ENCODE assay signal across 12 cellular contexts in genomic region chr2:8511868-8512612, GRCh38.
DNase-seq lines count a peak whose midpoint lies in the region; ATAC-seq and TF ChIP-seq lines count a peak whose summit lies in the region.
"Had no signal": no experiment of that assay in that cellular context is flagged by ENCODE, and none has a peak within 500 bp of the region (broad histone marks: within the 10 kb centered on the region; RNA-seq: fewer than 3 reads in every experiment).

No MANE protein-coding gene starts in this region.

- TF ChIP-seq POLR2A in Peyer's patch (IDR thresholded peaks at IDR 0.05), result no peak

- no peaks in the 10 kb centered on the region for H3K27me3 Mint-ChIP-seq in activated naive CD8-positive, alpha-beta T cell treated with anti-CD3 and anti-CD28 coated beads, Interleukin-2, amount 50 U/mL, for 24 hours

- H3K4me2 ChIP-seq in KMS-11, result peak overlapping the region; percentile 34; the same call in 1 of the 2 replicates

- no peaks in the 10 kb centered on the region for H3K9me3 ChIP-seq in mucosa of descending colon
- H3K9me3 ChIP-seq in Peyer's patch, result no peaks in the 10 kb centered on the region
- no peaks in the 10 kb centered on the region for H3K9me3 ChIP-seq in A673 (ENCODE audit: low read depth, low read length, poor library complexity, severe bottlenecking)
- H3K9me3 ChIP-seq: thoracic aorta had no signal

- CTCF ChIA-PET in A673 (lab: Charles Lee), result no interaction called here

- peak overlapping the region; percentile 20 for H3K27ac Mint-ChIP-seq in activated naive CD8-positive, alpha-beta T cell treated with anti-CD3 and anti-CD28 coated beads, Interleukin-2, amount 50 U/mL, for 24 hours

- no peak overlapping the region for H3K4me3 ChIP-seq in KMS-11 (IDR thresholded peaks at IDR 0.05; ENCODE audit: insufficient read depth, low read depth, low read length)
- H3K4me3 ChIP-seq in mucosa of descending colon, result no peak overlapping the region
- no peak overlapping the region for H3K4me3 ChIP-seq in Peyer's patch
- no peak overlapping the region for H3K4me3 ChIP-seq in A673 (ENCODE audit: low read depth, low read length, poor library complexity, severe bottlenecking)
- H3K4me3 ChIP-seq: body of pancreas, thoracic aorta had no signal

- DNase-seq in EH (ENCODE audit: low read depth) (peak; percentile 81), mucosa of descending colon (peak in 1 of 3 donors; percentile 3), NCI-H748 (lab: John Stamatoyannopoulos, UW; ENCODE audit: unreplicated experiment) (no peak), Peyer's patch (no peak), A673 (ENCODE audit: low spot score) (no peak)
- DNase-seq in activated naive CD8-positive, alpha-beta T cell treated with anti-CD3 and anti-CD28 coated beads, Interleukin-2, amount 50 U/mL, for 24 hours, result no peak
- DNase-seq: body of pancreas, islet precursor cell, NCI-H446 had no signal

- H3K36me3 ChIP-seq in KMS-11 (ENCODE audit: insufficient read depth) (no peaks in the 10 kb centered on the region), mucosa of descending colon (ENCODE audit: low read depth) (no peaks in the 10 kb centered on the region), Peyer's patch (no peaks in the 10 kb centered on the region), A673 (ENCODE audit: insufficient read depth, low read length, poor library complexity, severe bottlenecking) (no peaks in the 10 kb centered on the region)
- H3K36me3 ChIP-seq: thoracic aorta had no signal

- H3K4me1 ChIP-seq in KMS-11 (ENCODE audit: low read depth, poor library complexity, severe bottlenecking) (peaks cover 64% of the 10 kb centered on the region), mucosa of descending colon (ENCODE audit: low read depth) (peaks cover 14% of the 10 kb centered on the region), Peyer's patch (peaks cover 0 to 19% (median 2%) of the 10 kb centered on the region in 4 donors), A673 (ENCODE audit: insufficient read depth, low read length, poor library complexity, severe bottlenecking) (no peaks in the 10 kb centered on the region)

- H3K36me3 Mint-ChIP-seq in activated naive CD8-positive, alpha-beta T cell treated with anti-CD3 and anti-CD28 coated beads, Interleukin-2, amount 50 U/mL, for 24 hours (ENCODE audit: low read depth), result peaks cover 23% of the 10 kb centered on the region

- no peaks in the 10 kb centered on the region for H4K20me1 ChIP-seq in KMS-11 (ENCODE audit: insufficient read depth)

- POLR2A ChIA-PET in A673 (lab: Charles Lee; ENCODE audit: low non-redundant PET), result no interaction called here

- no peak overlapping the region for H3K4me3 Mint-ChIP-seq in activated naive CD8-positive, alpha-beta T cell treated with anti-CD3 and anti-CD28 coated beads, Interleukin-2, amount 50 U/mL, for 24 hours

- TF ChIP-seq CTCF in KMS-11 (conservative IDR thresholded peaks at IDR 0.05; ENCODE audit: low read depth, low read length) (no peak), mucosa of descending colon (IDR thresholded peaks at IDR 0.05) (no peak), Peyer's patch (IDR thresholded peaks at IDR 0.05) (no peak), A673 (conservative IDR thresholded peaks at IDR 0.05; ENCODE audit: low read depth, low read length) (no peak)

- no peak for ATAC-seq in activated naive CD8-positive, alpha-beta T cell treated with anti-CD3 and anti-CD28 coated beads, Interleukin-2, amount 50 U/mL, for 24 hours
- ATAC-seq in mucosa of descending colon (peak; percentile 13), HG02884 (IDR thresholded peaks at IDR 0.05; ENCODE audit: unreplicated experiment) (no peak)
- ATAC-seq: body of pancreas had no signal

- H3K79me2 ChIP-seq in KMS-11 (ENCODE audit: insufficient read depth, low read depth), result no peaks in the 10 kb centered on the region

- intact Hi-C loops in mucosa of descending colon (cut with DNase I, micrococcal nuclease), result no loop called here
- intact Hi-C loops in A673 (cut with micrococcal nuclease; ENCODE audit: unreplicated experiment), result no loop called here

- no peak overlapping the region for H2AFZ ChIP-seq in KMS-11 (ENCODE audit: low read depth)

- no peaks in the 10 kb centered on the region for H3K27me3 ChIP-seq in KMS-11 (ENCODE audit: insufficient read depth, low read depth)
- H3K27me3 ChIP-seq in Peyer's patch, result no peaks in the 10 kb centered on the region
- no peaks in the 10 kb centered on the region for H3K27me3 ChIP-seq in A673 (replicated peaks; ENCODE audit: insufficient read depth, low read depth, low read length, poor library complexity)
- H3K27me3 ChIP-seq: body of pancreas had no signal

- no TSS peak for BruUV-seq in A673 (replicated peaks; lab: Mats Ljungman, UMichigan)

- peaks cover 15% of the 10 kb centered on the region for H3K9me3 Mint-ChIP-seq in activated naive CD8-positive, alpha-beta T cell treated with anti-CD3 and anti-CD28 coated beads, Interleukin-2, amount 50 U/mL, for 24 hours

- H3K4me1 Mint-ChIP-seq in activated naive CD8-positive, alpha-beta T cell treated with anti-CD3 and anti-CD28 coated beads, Interleukin-2, amount 50 U/mL, for 24 hours, result peaks cover 56% of the 10 kb centered on the region

- no peak overlapping the region for H3K9ac ChIP-seq in KMS-11

- H3K27ac ChIP-seq in KMS-11 (no peak overlapping the region), Peyer's patch (peak overlapping the region in 1 of 4 donors; percentile 10), A673 (ENCODE audit: low read depth, low read length, poor library complexity, severe bottlenecking) (no peak overlapping the region)
- H3K27ac ChIP-seq: body of pancreas, thoracic aorta had no signal
